ENCODE assay signal across 8 cellular contexts in genomic region chr14:103538291-103539055, GRCh38. TPM values are rescaled to one million over a fixed set of nuclear protein-coding genes. Genes with fewer than 3 reads are reported as not detected.
DNase-seq lines count a peak whose midpoint lies in the region; ATAC-seq and TF ChIP-seq lines count a peak whose summit lies in the region.
"Had no signal": no experiment of that assay in that cellular context is flagged by ENCODE, and none has a peak within 500 bp of the region (broad histone marks: within the 10 kb centered on the region; RNA-seq: fewer than 3 reads in every experiment).

No MANE protein-coding gene starts in this region.

- H3K4me3 ChIP-seq in body of pancreas: no peak overlapping the region
- no peak overlapping the region for H3K4me3 ChIP-seq in neural progenitor cell

- H3K27me3 ChIP-seq in body of pancreas (no peaks in the 10 kb centered on the region), neural progenitor cell (no peaks in the 10 kb centered on the region)

- no peaks in the 10 kb centered on the region for H4K20me1 ChIP-seq in neural progenitor cell (ENCODE audit: low read depth)

- H3F3A ChIP-seq in neural progenitor cell (ENCODE audit: low read depth): peaks cover 7% of the 10 kb centered on the region

- ATAC-seq in body of pancreas (peak; percentile 34), HG02870 (IDR thresholded peaks at IDR 0.05; ENCODE audit: unreplicated experiment) (no peak)

- TF ChIP-seq POLR2A in body of pancreas (IDR thresholded peaks at IDR 0.05): peak in 1 of 3 donors; percentile 10

- peak; percentile 74 for DNase-seq in G401 (ENCODE audit: low spot score)
- DNase-seq in body of pancreas: peak in 1 of 4 donors; percentile 33
- DNase-seq in neural progenitor cell (ENCODE audit: low spot score): no peak
- DNase-seq in activated naive CD4-positive, alpha-beta T cell treated with Interleukin-2 at 50 U/mL for 16 hours: no peak
- no peak for DNase-seq in activated CD4-positive, alpha-beta T cell treated with anti-CD3 and anti-CD28 coated beads, Interleukin-2, amount 50 U/mL, for 1 hour
- DNase-seq: AML-193 had no signal

- peaks cover 25% of the 10 kb centered on the region for H3K4me1 Mint-ChIP-seq in neural progenitor cell

- peak overlapping the region; percentile 63 for H3K27ac Mint-ChIP-seq in neural progenitor cell

- 10 to 25% methylated on average over 6 to 26 of the region's 30 CpGs for WGBS in body of pancreas, 2 donors

- no peak overlapping the region for H3K4me3 Mint-ChIP-seq in neural progenitor cell
- H3K4me3 Mint-ChIP-seq: activated naive CD8-positive, alpha-beta T cell had no signal

- TF ChIP-seq CTCF in body of pancreas (IDR thresholded peaks at IDR 0.05) (no peak), neural progenitor cell (IDR thresholded peaks at IDR 0.05) (no peak)

- H3K9ac ChIP-seq in neural progenitor cell: no peak overlapping the region

- H3K9me3 Mint-ChIP-seq in neural progenitor cell: no peaks in the 10 kb centered on the region

- intact Hi-C loops in body of pancreas (cut with DNase I): no loop called here

- H3K79me2 ChIP-seq in neural progenitor cell (ENCODE audit: low read depth): no peaks in the 10 kb centered on the region

- H3K4me2 ChIP-seq in neural progenitor cell: no peak overlapping the region

- in situ Hi-C loops in G401 (cut with HindIII; ENCODE audit: low sequenced_read_pairs): no loop called here

- no peak overlapping the region for H2AFZ ChIP-seq in neural progenitor cell (replicated peaks)

- no peaks in the 10 kb centered on the region for H3K36me3 ChIP-seq in body of pancreas (replicated peaks in 1 of 2; ENCODE audit: insufficient read depth in 1 of 2, low read depth in 2 of 2)
- no peaks in the 10 kb centered on the region for H3K36me3 ChIP-seq in neural progenitor cell

- peaks cover 2% of the 10 kb centered on the region for H3K36me3 Mint-ChIP-seq in neural progenitor cell
- H3K36me3 Mint-ChIP-seq: activated naive CD8-positive, alpha-beta T cell had no signal

- H3K9me3 ChIP-seq in body of pancreas (no peaks in the 10 kb centered on the region), neural progenitor cell (ENCODE audit: low read depth) (no peaks in the 10 kb centered on the region)

- H3K4me1 ChIP-seq in body of pancreas: peaks cover 46% of the 10 kb centered on the region
- H3K4me1 ChIP-seq in neural progenitor cell: peaks cover 31% of the 10 kb centered on the region

- H3K27me3 Mint-ChIP-seq in neural progenitor cell (ENCODE audit: insufficient read depth, low read depth): peaks cover 4% of the 10 kb centered on the region
- H3K27me3 Mint-ChIP-seq: activated naive CD8-positive, alpha-beta T cell had no signal

- H3K27ac ChIP-seq in body of pancreas (no peak overlapping the region), neural progenitor cell (no peak overlapping the region)

RNA-seq across cellular contexts. Expression of gene TRMT61A, which starts 9.5 kb away (rescaled TPM):
- total RNA-seq in G401 (2014; rRNA removed; shearing (Covaris generic)): 17.6 and 29.3 TPM in 2 replicates
- total RNA-seq in body of pancreas (10 to 100 TPM in 1 of 2 donors, 1 to 10 TPM in 1; 7.9 to 10.4 TPM), neural progenitor cell (ENCODE audit: low replicate concordance) (1.2 and 5.6 TPM in 2 replicates)

RNA-seq across cellular contexts. Expression of gene CKB, which starts 15.8 kb away (rescaled TPM):
- total RNA-seq in G401 (2014; rRNA removed; shearing (Covaris generic)): 672 and 986 TPM in 2 replicates
- total RNA-seq in body of pancreas: 100 to 1,000 TPM in 1 of 2 donors, 10 to 100 TPM in 1; 92.1 to 146 TPM
- 54.2 and 173 TPM in 2 replicates for total RNA-seq in neural progenitor cell (ENCODE audit: low replicate concordance)

RNA-seq across cellular contexts. Expression of gene BAG5, which starts 24.0 kb away (rescaled TPM):
- total RNA-seq in G401 (2014; rRNA removed; shearing (Covaris generic)): 4.0 and 12.2 TPM in 2 replicates
- 10 to 100 TPM in 1 of 2 donors, 1 to 10 TPM in 1; 9.9 to 11.9 TPM for total RNA-seq in body of pancreas
- 19.4 and 59.9 TPM in 2 replicates for total RNA-seq in neural progenitor cell (ENCODE audit: low replicate concordance)

RNA-seq across cellular contexts. Expression of gene COA8, which starts 24.3 kb away (rescaled TPM):
- total RNA-seq in G401 (2014; rRNA removed; shearing (Covaris generic)): 29.7 and 34.7 TPM in 2 replicates
- total RNA-seq in body of pancreas: 10 to 100 TPM; 15.2 to 32.2 TPM
- 38.6 and 72.3 TPM in 2 replicates for total RNA-seq in neural progenitor cell (ENCODE audit: low replicate concordance)
